8 cellular contexts compared by ENCODE assay signal in genomic region chr6:56370127-56370540, GRCh38.
A peak's percentile ranks its signal among the peaks of the same experiment; 100 is the strongest.
DNase-seq lines count a peak whose midpoint lies in the region; ATAC-seq and TF ChIP-seq lines count a peak whose summit lies in the region.

No MANE protein-coding gene starts in this region.

- no peak overlapping the region for H2AFZ ChIP-seq in OCI-LY7 (ENCODE audit: low read length)

- no peaks in the 10 kb centered on the region for H3K9me3 ChIP-seq in A673 (ENCODE audit: low read depth, low read length, poor library complexity, severe bottlenecking)
- H3K9me3 ChIP-seq in OCI-LY7 (ENCODE audit: low read length): no peaks in the 10 kb centered on the region

- H3K27ac ChIP-seq in A673 (ENCODE audit: low read depth, low read length, poor library complexity, severe bottlenecking): peak overlapping the region; percentile 79
- no peak overlapping the region for H3K27ac ChIP-seq in OCI-LY7 (ENCODE audit: low read depth, low read length, poor library complexity, severe bottlenecking)

- no peaks in the 10 kb centered on the region for H4K20me1 ChIP-seq in OCI-LY7 (ENCODE audit: insufficient read depth, low read length)

- H3K4me2 ChIP-seq in OCI-LY7 (ENCODE audit: low read length): no peak overlapping the region

- H3K79me2 ChIP-seq in OCI-LY7 (ENCODE audit: insufficient read depth, low read depth, low read length): no peaks in the 10 kb centered on the region

- CTCF ChIA-PET in A673 (lab: Charles Lee): interaction anchor here (0.5 to 2.0 kb wide), 3 partner anchors 223 to 227 kb away, joined by 4 to 10 read pairs (median 6); no protein-coding TSS in a partner anchor
- CTCF ChIA-PET in OCI-LY7 (lab: Charles Lee; ENCODE audit: unreplicated experiment): no interaction called here
- CTCF ChIA-PET in GM10248 (lab: Yijun Ruan, JAX): interaction anchor here (0.7 to 2.8 kb wide), 11 partner anchors 9 to 481 kb away, joined by 3 to 12 read pairs (median 3); no protein-coding TSS in a partner anchor

- intact Hi-C loops in A673 (cut with micrococcal nuclease; ENCODE audit: unreplicated experiment) (no loop called here), OCI-LY7 (cut with micrococcal nuclease; ENCODE audit: unreplicated experiment) (no loop called here)

- H3K4me1 ChIP-seq in A673 (ENCODE audit: insufficient read depth, low read length, poor library complexity, severe bottlenecking): peaks cover 36% of the 10 kb centered on the region
- H3K4me1 ChIP-seq in OCI-LY7 (ENCODE audit: insufficient read depth, low read length, poor library complexity, severe bottlenecking): peaks cover 9% of the 10 kb centered on the region

- H3K9me2 ChIP-seq in OCI-LY7 (ENCODE audit: insufficient read depth, low read length): no peaks in the 10 kb centered on the region

- DNase-seq in A673 (ENCODE audit: low spot score): peak; percentile 60
- DNase-seq in NCI-H2029 treated with DMSO at 0.1 percent for 48 hours (lab: John Stamatoyannopoulos, UW): peak; percentile 61
- peak; percentile 61 for DNase-seq in ecto neural progenitor cell (ENCODE audit: low spot score)
- peak; percentile 31 for DNase-seq in medulla oblongata (ENCODE audit: extremely low spot score)
- DNase-seq in OCI-LY7 (ENCODE audit: low spot score): no peak
- no peak for DNase-seq in GM10248 (ENCODE audit: extremely low spot score)

- BruUV-seq in A673 (replicated peaks; lab: Mats Ljungman, UMichigan) (no TSS peak), OCI-LY7 (replicated peaks; lab: Mats Ljungman, UMichigan) (no TSS peak)

- H3K36me3 ChIP-seq in A673 (ENCODE audit: insufficient read depth, low read length, poor library complexity, severe bottlenecking) (no peaks in the 10 kb centered on the region), OCI-LY7 (ENCODE audit: insufficient read depth, low read length) (no peaks in the 10 kb centered on the region)

- no peak overlapping the region for H3K4me3 ChIP-seq in A673 (ENCODE audit: low read depth, low read length, poor library complexity, severe bottlenecking)
- H3K4me3 ChIP-seq in OCI-LY7 (ENCODE audit: low read depth, low read length, poor library complexity, severe bottlenecking): no peak overlapping the region

- H3K27me3 ChIP-seq in A673 (replicated peaks; ENCODE audit: insufficient read depth, low read depth, low read length, poor library complexity): no peaks in the 10 kb centered on the region

- POLR2A ChIA-PET in A673 (lab: Charles Lee; ENCODE audit: low non-redundant PET) (no interaction called here), OCI-LY7 (lab: Charles Lee) (interaction anchor here (0.8 to 1.5 kb wide), 4 partner anchors 8 to 221 kb away, joined by 3 to 5 read pairs (median 3); no protein-coding TSS in a partner anchor), GM10248 (lab: Yijun Ruan, JAX) (interaction anchor here (0.6 kb wide), 1 partner anchor 132 kb away, joined by 3 read pairs; no protein-coding TSS in a partner anchor)

- ATAC-seq in GM18517 (IDR thresholded peaks at IDR 0.05; ENCODE audit: unreplicated experiment): no peak
- no peak for ATAC-seq in GM19463 (IDR thresholded peaks at IDR 0.05; ENCODE audit: unreplicated experiment)

- TF ChIP-seq CTCF in A673 (conservative IDR thresholded peaks at IDR 0.05; ENCODE audit: low read depth, low read length) (peak; percentile 46), OCI-LY7 (conservative IDR thresholded peaks at IDR 0.05; ENCODE audit: low read length) (no peak), GM10248 (IDR thresholded peaks at IDR 0.05; ENCODE audit: control extremely low read depth, extremely low read depth, low read depth, missing control alignments) (no peak)

Comparison
In these comparisons a context has a peak if more than half of its experiments do, and no peak if none do; other contexts are left out.
1. DNase-seq: peak in A673 (single experiment), NCI-H2029 treated with DMSO at 0.1 percent for 48 hours (single experiment), ecto neural progenitor cell (single experiment) and medulla oblongata (single experiment); none in OCI-LY7 (single experiment) and GM10248 (single experiment).